In the genomic region with DNA sequence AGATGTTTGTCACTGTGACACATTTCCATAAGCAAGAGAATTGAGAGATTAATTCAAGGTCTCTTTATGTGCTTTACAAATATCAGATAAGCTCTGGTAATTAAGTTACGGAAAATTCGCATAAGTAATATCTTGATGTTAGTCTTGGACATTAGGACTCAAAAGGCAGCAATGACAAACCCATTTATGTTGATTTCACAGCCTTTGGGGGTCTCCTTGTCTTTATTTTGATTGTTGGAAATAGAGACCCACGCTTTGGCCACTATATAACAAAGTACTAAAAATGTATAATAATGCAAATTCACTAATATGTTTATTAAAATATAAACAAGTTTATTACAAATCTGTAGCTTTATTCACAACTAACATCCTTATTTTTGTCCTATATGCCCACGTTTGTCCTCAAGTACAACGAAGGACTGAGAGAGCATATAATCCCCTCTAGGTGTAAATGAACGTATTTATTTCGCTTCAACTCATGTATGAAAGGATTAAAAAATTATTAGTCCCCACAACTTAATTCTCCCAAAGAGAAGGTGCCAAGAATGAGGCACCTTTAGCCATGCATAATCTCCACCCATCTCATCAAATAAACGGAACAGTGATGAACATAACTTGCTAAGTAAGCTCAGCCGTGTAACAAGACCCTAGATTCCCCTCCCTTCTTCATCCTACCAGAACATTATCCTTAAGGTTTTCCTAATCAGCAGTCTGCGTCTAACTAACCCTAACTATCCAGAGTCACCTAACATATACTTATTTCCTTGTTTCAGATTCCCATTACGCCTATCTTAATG, we compare ENCODE assay signal across 7 cellular contexts. TPM values are rescaled to one million over a fixed set of nuclear protein-coding genes. Genes with fewer than 3 reads are reported as not detected.
DNase-seq lines count a peak whose midpoint lies in the region; ATAC-seq, FAIRE-seq and TF ChIP-seq lines count a peak whose summit lies in the region.

No MANE protein-coding gene starts in this region.

- SMC1A ChIA-PET in GM12878 (lab: Charles Lee; ENCODE audit: uncharacterized antibody, unreplicated experiment) = interaction anchor here (0.6 to 2.0 kb wide), 10 partner anchors 26 to 1222 kb away, joined by 3 to 5 read pairs (median 3); no protein-coding TSS in a partner anchor

- POLR2A ChIA-PET in GM12878 (lab: Charles Lee) (interaction anchor here (1.0 kb wide), 1 partner anchor 50 kb away, joined by 3 read pairs; no protein-coding TSS in a partner anchor), HepG2 (lab: Yijun Ruan, JAX) (no interaction called here)

- H3K4me2 ChIP-seq in Karpas-422 (ENCODE audit: low read depth, low read length, poor library complexity, severe bottlenecking) (peak overlapping the region; percentile 72), GM12878 (ENCODE audit: control insufficient read depth, insufficient read depth) (no peak overlapping the region; the same call in 1 of the 2 replicates), HepG2 (ENCODE audit: low read depth, low read length) (peak overlapping the region; percentile 72)

- in situ Hi-C loops in GM12878 (cut with MboI) (no loop called here), HepG2 (cut with HindIII; ENCODE audit: extremely low pct_ligation_motif_present, low pct_unique_long_range_greater_than_20kb) (no loop called here)

- H3K79me2 ChIP-seq in Karpas-422 (ENCODE audit: low read length) (no peaks in the 10 kb centered on the region), GM12878 (ENCODE audit: control insufficient read depth, insufficient read depth, low read length) (peaks cover 25% of the 10 kb centered on the region), HepG2 (ENCODE audit: insufficient read depth, low read length) (peaks cover 26% of the 10 kb centered on the region)

- H3K36me3 ChIP-seq in Karpas-422 (ENCODE audit: insufficient read depth, low read length) = no peaks in the 10 kb centered on the region
- no peaks in the 10 kb centered on the region for H3K36me3 ChIP-seq in GM12878 (ENCODE audit: control insufficient read depth in 2 of 2, insufficient read depth in 2 of 2, low read length in 1 of 2)
- no peaks in the 10 kb centered on the region for H3K36me3 ChIP-seq in HepG2 (replicated peaks in 1 of 2; ENCODE audit: control insufficient read depth in 1 of 2, insufficient read depth in 2 of 2, low read length in 2 of 2)
- H3K36me3 ChIP-seq in thoracic aorta = no peaks in the 10 kb centered on the region

- TF ChIP-seq POLR2A in GM12878 (IDR thresholded peaks at IDR 0.05; ENCODE audit: low read depth, low read length) (no peak), HepG2 (IDR thresholded peaks at IDR 0.05; ENCODE audit: insufficient read depth in 1 of 2, low read depth in 2 of 2, low read length in 2 of 2) (no peak)

- 68% methylated on average over 11 of the region's 11 CpGs for WGBS in GM12878 (ENCODE audit: insufficient coverage, insufficient replicate concordance, low lambda C conversion rate, missing lambda C conversion rate)
- WGBS in HepG2 (ENCODE audit: low lambda C conversion rate) = 39% methylated on average over 11 of the region's 11 CpGs

- TF ChIP-seq EP300 in GM12878 (IDR thresholded peaks at IDR 0.05; ENCODE audit: borderline replicate concordance in 1 of 2, control insufficient read depth in 1 of 2, low read depth in 2 of 2, low read length in 2 of 2) (no peak), HepG2 (IDR thresholded peaks at IDR 0.05; ENCODE audit: low read depth in 2 of 2, low read length in 2 of 2) (no peak), HepG2 (CRISPR knock-in tag; IDR thresholded peaks at IDR 0.05; ENCODE audit: borderline replicate concordance) (no peak)

- H3K27ac ChIP-seq in Karpas-422 (ENCODE audit: low read length) (no peak overlapping the region), GM12878 (ENCODE audit: control insufficient read depth, insufficient read depth) (no peak overlapping the region), HepG2 (ENCODE audit: extremely low read length, insufficient read depth, low read length) (peak overlapping the region; percentile 92), thoracic aorta (peak overlapping the region; percentile 100)

- ATAC-seq in GM12878 (no peak), HepG2 (no peak), thoracic aorta (ENCODE audit: insufficient number of reproducible peaks, low FRiP score, low read depth) (no peak), HG03139 (IDR thresholded peaks at IDR 0.05; ENCODE audit: unreplicated experiment) (no peak), HG02571 (IDR thresholded peaks at IDR 0.05; ENCODE audit: unreplicated experiment) (no peak)

- H3K9me3 ChIP-seq in Karpas-422 (ENCODE audit: low read length) = no peaks in the 10 kb centered on the region
- no peaks in the 10 kb centered on the region for H3K9me3 ChIP-seq in GM12878 (replicated peaks; ENCODE audit: control insufficient read depth, insufficient read depth, low read length)
- H3K9me3 ChIP-seq in HepG2 (ENCODE audit: low read length) = no peaks in the 10 kb centered on the region
- H3K9me3 ChIP-seq in thoracic aorta = no peaks in the 10 kb centered on the region

- H2AFZ ChIP-seq in Karpas-422 (ENCODE audit: low read length) = no peak overlapping the region
- no peak overlapping the region for H2AFZ ChIP-seq in GM12878 (ENCODE audit: control insufficient read depth, low read depth, low read length)
- H2AFZ ChIP-seq in HepG2 (ENCODE audit: low read length) = peak overlapping the region; percentile 93

- DNase-seq in Karpas-422 (no peak), GM12878 (ENCODE audit: low read depth, low spot score) (no peak), HepG2 (ENCODE audit: low spot score) (no peak), thoracic aorta (ENCODE audit: low spot score) (no peak), SW480 (ENCODE audit: low spot score) (no peak)

- no peak for TF ChIP-seq CTCF in GM12878 (IDR thresholded peaks at IDR 0.05 in 2 of 3, conservative IDR thresholded peaks at IDR 0.05 in 1 of 3; ENCODE audit: control insufficient read depth in 2 of 3, extremely low read depth in 1 of 3, insufficient read depth in 1 of 3, low read depth in 3 of 3, low read length in 3 of 3)
- no peak for TF ChIP-seq CTCF in HepG2 (CRISPR knock-in tag; IDR thresholded peaks at IDR 0.05)
- TF ChIP-seq CTCF in thoracic aorta (IDR thresholded peaks at IDR 0.05) = no peak

- peaks cover 37% of the 10 kb centered on the region for H3K4me1 ChIP-seq in Karpas-422 (ENCODE audit: low read length)
- peaks cover 6% of the 10 kb centered on the region for H3K4me1 ChIP-seq in GM12878 (ENCODE audit: control insufficient read depth, insufficient read depth, low read length)
- peaks cover 38% of the 10 kb centered on the region for H3K4me1 ChIP-seq in HepG2 (ENCODE audit: insufficient read depth, low read length)
- H3K4me1 ChIP-seq in thoracic aorta (ENCODE audit: control insufficient read depth in 1 of 2, low read depth in 2 of 2) = peaks cover 13 to 24% of the 10 kb centered on the region in 2 donors

- H3K4me3 ChIP-seq in Karpas-422 (ENCODE audit: low read length) (no peak overlapping the region), GM12878 (peak overlapping the region; percentile 73; the same call in 1 of the 2 replicates), HepG2 (replicated peaks in 1 of 3; ENCODE audit: insufficient read depth in 1 of 3, low read depth in 2 of 3, low read length in 3 of 3) (peak overlapping the region; percentile 63 to 95 (median 90)), thoracic aorta (peak overlapping the region; percentile 90)

- RAD21 ChIA-PET in GM12878 (lab: Charles Lee; ENCODE audit: unreplicated experiment) = interaction anchor here (0.7 kb wide), 2 partner anchors 51 to 57 kb away, joined by 3 read pairs; no protein-coding TSS in a partner anchor

- CTCF ChIA-PET in GM12878 (lab: Yijun Ruan, JAX) = interaction anchor here (1.3 kb wide), 1 partner anchor 57 kb away, joined by 3 read pairs; no protein-coding TSS in a partner anchor
- CTCF ChIA-PET in HepG2 (lab: Yijun Ruan, JAX; ENCODE audit: low intra/inter-chr PET ratio, low total read pairs) = no interaction called here

- no peaks in the 10 kb centered on the region for H4K20me1 ChIP-seq in Karpas-422 (ENCODE audit: insufficient read depth, low read depth, low read length)
- H4K20me1 ChIP-seq in GM12878 (ENCODE audit: control insufficient read depth, insufficient read depth) = no peaks in the 10 kb centered on the region
- H4K20me1 ChIP-seq in HepG2 (ENCODE audit: insufficient read depth, low read length) = no peaks in the 10 kb centered on the region

- BruUV-seq in GM12878 (replicated peaks; lab: Mats Ljungman, UMichigan) = no TSS peak
- no TSS peak for BruUV-seq in HepG2 (replicated peaks; lab: Mats Ljungman, UMichigan)

- no peak for TF ChIP-seq RAD21 in GM12878 (IDR thresholded peaks at IDR 0.05; ENCODE audit: insufficient read depth, low read depth, low read length)
- TF ChIP-seq RAD21 in HepG2 (CRISPR knock-in tag; IDR thresholded peaks at IDR 0.05) = no peak

- intact Hi-C loops in GM12878 (cut with micrococcal nuclease; ENCODE audit: unreplicated experiment) (loop anchor here (10.0 kb wide), 1 partner anchor 453 kb away; the partner anchor contains the start of gene SMG7), HepG2 (cut with micrococcal nuclease; ENCODE audit: unreplicated experiment) (loop anchor here (5.0 kb wide), 2 partner anchors 116 to 206 kb away; no protein-coding TSS in a partner anchor)

- FAIRE-seq in GM12878 (lab: Jason Lieb, UNC) (no peak), HepG2 (lab: Jason Lieb, UNC) (no peak)

- H3K27me3 ChIP-seq in Karpas-422 (ENCODE audit: low read length) (no peaks in the 10 kb centered on the region), GM12878 (replicated peaks in 1 of 2; ENCODE audit: control insufficient read depth in 2 of 2, insufficient read depth in 2 of 2, low read length in 1 of 2) (no peaks in the 10 kb centered on the region), HepG2 (ENCODE audit: control insufficient read depth in 1 of 2, insufficient read depth in 2 of 2, low read length in 2 of 2) (no peaks in the 10 kb centered on the region), thoracic aorta (replicated peaks; ENCODE audit: insufficient read depth) (no peaks in the 10 kb centered on the region)

- no peaks in the 10 kb centered on the region for H3K9me2 ChIP-seq in Karpas-422 (replicated peaks; ENCODE audit: insufficient read depth, low read length)

- H3K9ac ChIP-seq in Karpas-422 (ENCODE audit: low read length) (no peak overlapping the region), GM12878 (ENCODE audit: control insufficient read depth, insufficient read depth, low read length) (0 out of 2 replicates have a peak overlapping the region, but pooled peaks have one; percentile 75), HepG2 (ENCODE audit: insufficient read depth, low read depth, low read length) (peak overlapping the region; percentile 81)

RNA-seq across cellular contexts. Expression of gene LAMC1, which starts 1.6 kb away (rescaled TPM):
- 8.4 and 10.8 TPM in 2 replicates for total RNA-seq in Karpas-422 (2014; rRNA removed; shearing (Covaris generic); ENCODE audit: low replicate concordance)
- total RNA-seq in GM12878 (2013; cell fraction: nucleolus; rRNA removed) = 162 and 168 TPM in 2 replicates
- 32.5 and 36.4 TPM in 2 replicates for total RNA-seq in GM12878 (2014; rRNA removed)
- 33.5 and 35.1 TPM in 2 replicates for total RNA-seq in GM12878 (2014; rRNA removed; fragmentation: Illumina TruSeq; extraction: Trizol)
- total RNA-seq in GM12878 (2021) = 45.2 and 51.4 TPM in 2 replicates
- 13.5 TPM for polyA plus RNA-seq in GM12878 (2011; ENCODE audit: low read depth)
- polyA plus RNA-seq in GM12878 (2011; rRNA removed) = 23.1 and 27.6 TPM in 2 replicates
- 11.8 and 17.4 TPM in 2 replicates for polyA plus RNA-seq in GM12878 (2011; cell fraction: cytosol; rRNA removed)
- 38.7 and 39.2 TPM in 2 replicates for polyA plus RNA-seq in GM12878 (2011; cell fraction: nucleus; rRNA removed)
- 13.5 and 19.7 TPM in 2 replicates for polyA plus RNA-seq in GM12878 (2012)
- polyA plus RNA-seq in GM12878 (2014; fragmentation: Illumina TruSeq; extraction: Trizol) = 33.5 and 37.1 TPM in 2 replicates
- polyA plus RNA-seq in GM12878 (2014; fragmentation: Nextera tagmentation; extraction: Ambion mirVana) = 1 to 10 TPM; 4.6 to 5.2 TPM
- polyA plus RNA-seq in GM12878 (2014; rRNA removed) = 23.6 and 24.6 TPM in 2 replicates
- 10 to 100 TPM in 1 of 2 experiments, 1 to 10 TPM in 1; 6.1 to 13.0 TPM for polyA plus RNA-seq in GM12878 (2016; fragmentation: Nextera tagmentation; extraction: Ambion mirVana)
- polyA minus RNA-seq in GM12878 (2011; rRNA and poly(A)+ RNA removed) = 30.2 and 64.6 TPM in 2 replicates
- 12.8 and 14.0 TPM in 2 replicates for polyA minus RNA-seq in GM12878 (2011; cell fraction: cytosol; rRNA and poly(A)+ RNA removed)
- 31.3 and 44.6 TPM in 2 replicates for polyA minus RNA-seq in GM12878 (2011; cell fraction: nucleus; rRNA and poly(A)+ RNA removed)
- 70.8 and 137 TPM in 2 replicates for total RNA-seq in HepG2 (2016; rRNA removed; fragmentation: Illumina TruSeq; extraction: Trizol)
- 5.9 and 6.2 TPM in 2 replicates for total RNA-seq in HepG2 (2016; cell fraction: cytosol; rRNA removed; fragmentation: Illumina TruSeq; extraction: Trizol; ENCODE audit: low read depth)
- total RNA-seq in HepG2 (2016; cell fraction: insoluble cytoplasmic fraction; rRNA removed; fragmentation: Illumina TruSeq; extraction: Trizol) = 60.9 and 135 TPM in 2 replicates
- total RNA-seq in HepG2 (2016; cell fraction: membrane; rRNA removed; fragmentation: Illumina TruSeq; extraction: Trizol) = 19.6 and 19.9 TPM in 2 replicates
- 154 and 181 TPM in 2 replicates for total RNA-seq in HepG2 (2016; cell fraction: nucleus; rRNA removed; fragmentation: Illumina TruSeq; extraction: Trizol)
- 56.7 and 58.5 TPM in 2 replicates for polyA plus RNA-seq in HepG2 (2011; rRNA removed)
- 36.7 and 50.0 TPM in 2 replicates for polyA plus RNA-seq in HepG2 (2011; cell fraction: cytosol; rRNA removed)
- 47.5 and 52.1 TPM in 2 replicates for polyA plus RNA-seq in HepG2 (2011; cell fraction: nucleus; rRNA removed)
- 64.4 and 72.6 TPM in 2 replicates for polyA plus RNA-seq in HepG2 (2012)
- polyA plus RNA-seq in HepG2 (2016; cell fraction: cytosol; fragmentation: Illumina TruSeq; extraction: Trizol; ENCODE audit: low read depth) = 3.1 and 4.6 TPM in 2 replicates
- 51.9 and 63.2 TPM in 2 replicates for polyA plus RNA-seq in HepG2 (2016; cell fraction: insoluble cytoplasmic fraction; fragmentation: Illumina TruSeq; extraction: Trizol; ENCODE audit: low read depth)
- 6.2 and 7.9 TPM in 2 replicates for polyA plus RNA-seq in HepG2 (2016; cell fraction: membrane; fragmentation: Illumina TruSeq; extraction: Trizol; ENCODE audit: low read depth)
- 149 and 151 TPM in 2 replicates for polyA plus RNA-seq in HepG2 (2016; cell fraction: nucleus; fragmentation: Illumina TruSeq; extraction: Trizol; ENCODE audit: insufficient read depth, low read depth)
- polyA minus RNA-seq in HepG2 (2011; rRNA and poly(A)+ RNA removed; ENCODE audit: low replicate concordance) = 51.7 and 216 TPM in 2 replicates
- polyA minus RNA-seq in HepG2 (2011; cell fraction: cytosol; rRNA and poly(A)+ RNA removed) = 64.0 and 66.5 TPM in 2 replicates
- polyA minus RNA-seq in HepG2 (2011; cell fraction: nucleus; rRNA and poly(A)+ RNA removed) = 102 and 112 TPM in 2 replicates
- total RNA-seq in thoracic aorta = 100 to 1,000 TPM; 273 to 362 TPM

Comparison
In these comparisons a context has a peak if more than half of its experiments do, and no peak if none do; other contexts are left out.
1. H3K27ac ChIP-seq: peak in HepG2 (single experiment) and thoracic aorta (2 of 2); none in Karpas-422 (single experiment) and GM12878 (single experiment).